Comparison of ENCODE assay signal across 30 cellular contexts in genomic region chr7:18488047-18488446, GRCh38.
"Had no signal": no experiment of that assay in that cellular context is flagged by ENCODE, and none has a peak within 500 bp of the region (broad histone marks: within the 10 kb centered on the region; RNA-seq: fewer than 3 reads in every experiment).

No MANE protein-coding gene starts in this region.

- H3K4me3 Mint-ChIP-seq: activated CD4-positive, alpha-beta T cell treated with anti-CD3 and anti-CD28 coated beads for 36 hours; activated CD4-positive, alpha-beta T cell treated with anti-CD3 and anti-CD28 coated beads, Interleukin-2, amount 10 ng/mL, durations not matched to agents 7 days and 5 days; activated CD8-positive, alpha-beta T cell treated with anti-CD3 and anti-CD28 coated beads, Interleukin-2, amount 10 ng/mL, durations not matched to agents 7 days and 5 days; activated naive CD4-positive, alpha-beta T cell treated with anti-CD3 and anti-CD28 coated beads, Interleukin-2, amount 50 U/mL, for 24 hours; activated naive CD8-positive, alpha-beta T cell treated with anti-CD3 and anti-CD28 coated beads, Interleukin-2, amount 10 ng/mL, durations not matched to agents 7 days and 5 days; activated T-cell treated with anti-CD3 and anti-CD28 coated beads, Interleukin-2, amount 50 U/mL, for 24 hours had no signal

- H3K9me3 ChIP-seq: ascending aorta, body of pancreas, breast epithelium, SJCRH30 had no signal

- H3K27ac ChIP-seq: ascending aorta, body of pancreas, breast epithelium, KMS-11, SJCRH30, SK-N-MC had no signal

- H3K9ac ChIP-seq: KMS-11 had no signal

- H3K4me1 Mint-ChIP-seq: activated CD4-positive, alpha-beta T cell treated with anti-CD3 and anti-CD28 coated beads for 36 hours; activated CD4-positive, alpha-beta T cell treated with anti-CD3 and anti-CD28 coated beads, Interleukin-2, amount 10 ng/mL, durations not matched to agents 7 days and 5 days; activated naive CD4-positive, alpha-beta T cell treated with anti-CD3 and anti-CD28 coated beads, Interleukin-2, amount 50 U/mL, for 24 hours; activated naive CD8-positive, alpha-beta T cell treated with anti-CD3 and anti-CD28 coated beads, Interleukin-2, amount 10 ng/mL, durations not matched to agents 7 days and 5 days had no signal

- H3K27me3 ChIP-seq: ascending aorta, body of pancreas, breast epithelium, SJCRH30 had no signal

- DNase-seq: activated CD4-positive, alpha-beta T cell treated with anti-CD3 and anti-CD28 coated beads for 36 hours; activated CD4-positive, alpha-beta T cell treated with anti-CD3 and anti-CD28 coated beads, Interleukin-2, amount 10 ng/mL, durations not matched to agents 7 days and 5 days; activated CD4-positive, alpha-beta T cell treated with anti-CD3 and anti-CD28 coated beads, Interleukin-2, amount 50 U/mL, for 48 hours; activated CD8-positive, alpha-beta T cell treated with anti-CD3 and anti-CD28 coated beads, Interleukin-2, amount 10 ng/mL, durations not matched to agents 7 days and 5 days; activated gamma-delta T cell; activated naive CD4-positive, alpha-beta T cell treated with Interleukin-2 at 50 U/mL for 16 hours; activated naive CD8-positive, alpha-beta T cell treated with anti-CD3 and anti-CD28 coated beads, Interleukin-2, amount 10 ng/mL, durations not matched to agents 7 days and 5 days; activated T-cell treated with anti-CD3 and anti-CD28 coated beads, Interleukin-2, amount 50 U/mL, for 24 hours; amygdala; body of pancreas; caudate nucleus; cerebellar nuclear complex; NCI-H1105; NCI-H1417 treated with DMSO at 0.1 percent for 48 hours; NCI-H1694; NCI-H2029; NCI-H345; NCI-H524 treated with DMSO at 0.1 percent for 48 hours; NK-92 treated with Interleukin-12 subunit alpha and Interleukin-12 subunit beta, amount 100 ng/mL, for 24 hours; SHP77; SJCRH30; T1000 had no signal

- H3K9me3 Mint-ChIP-seq: activated CD4-positive, alpha-beta T cell treated with anti-CD3 and anti-CD28 coated beads, Interleukin-2, amount 10 ng/mL, durations not matched to agents 7 days and 5 days; activated naive CD4-positive, alpha-beta T cell treated with anti-CD3 and anti-CD28 coated beads, Interleukin-2, amount 50 U/mL, for 24 hours; activated naive CD8-positive, alpha-beta T cell treated with anti-CD3 and anti-CD28 coated beads, Interleukin-2, amount 10 ng/mL, durations not matched to agents 7 days and 5 days; activated T-cell treated with anti-CD3 and anti-CD28 coated beads, Interleukin-2, amount 50 U/mL, for 24 hours had no signal

- H3K36me3 ChIP-seq: ascending aorta, breast epithelium, SJCRH30 had no signal

- H3K4me2 ChIP-seq: KMS-11 had no signal

- ATAC-seq: activated CD4-positive, alpha-beta T cell treated with anti-CD3 and anti-CD28 coated beads for 36 hours; activated CD4-positive, CD25-positive, alpha-beta regulatory T cell treated with anti-CD3 and anti-CD28 coated beads, Interleukin-2, amount 50 U/mL, for 24 hours; activated CD8-positive, alpha-beta T cell treated with anti-CD3 and anti-CD28 coated beads, Interleukin-2, amount 10 ng/mL, durations not matched to agents 7 days and 5 days; body of pancreas; Panc1 had no signal

- H3K4me3 ChIP-seq: ascending aorta, body of pancreas, breast epithelium, SJCRH30, SK-N-MC had no signal

- H3K27ac Mint-ChIP-seq: activated CD4-positive, alpha-beta T cell treated with anti-CD3 and anti-CD28 coated beads for 36 hours; activated CD4-positive, alpha-beta T cell treated with anti-CD3 and anti-CD28 coated beads, Interleukin-2, amount 10 ng/mL, durations not matched to agents 7 days and 5 days; activated CD8-positive, alpha-beta T cell treated with anti-CD3 and anti-CD28 coated beads, Interleukin-2, amount 10 ng/mL, durations not matched to agents 7 days and 5 days; activated naive CD4-positive, alpha-beta T cell treated with anti-CD3 and anti-CD28 coated beads, Interleukin-2, amount 50 U/mL, for 24 hours; activated naive CD8-positive, alpha-beta T cell treated with anti-CD3 and anti-CD28 coated beads, Interleukin-2, amount 10 ng/mL, durations not matched to agents 7 days and 5 days; activated T-cell treated with anti-CD3 and anti-CD28 coated beads, Interleukin-2, amount 50 U/mL, for 24 hours; activated T-helper 2 cell treated with anti-CD3 and anti-CD28 coated beads, Interferon-gamma antibody, Interleukin-2, Interleukin-4, amounts not matched to agents 10 μg/mL and 5 μg/mL and 100 μg/mL, durations not matched to agents 14 hours and 24 hours and 36 hours had no signal

- H3K36me3 Mint-ChIP-seq: activated naive CD4-positive, alpha-beta T cell treated with anti-CD3 and anti-CD28 coated beads, Interleukin-2, amount 50 U/mL, for 24 hours; activated naive CD8-positive, alpha-beta T cell treated with anti-CD3 and anti-CD28 coated beads, Interleukin-2, amount 10 ng/mL, durations not matched to agents 7 days and 5 days had no signal

- H3K27me3 Mint-ChIP-seq: activated CD4-positive, alpha-beta T cell treated with anti-CD3 and anti-CD28 coated beads for 36 hours; activated CD4-positive, alpha-beta T cell treated with anti-CD3 and anti-CD28 coated beads, Interleukin-2, amount 10 ng/mL, durations not matched to agents 7 days and 5 days; activated naive CD4-positive, alpha-beta T cell treated with anti-CD3 and anti-CD28 coated beads, Interleukin-2, amount 50 U/mL, for 24 hours; activated naive CD8-positive, alpha-beta T cell treated with anti-CD3 and anti-CD28 coated beads, Interleukin-2, amount 10 ng/mL, durations not matched to agents 7 days and 5 days; activated T-cell treated with anti-CD3 and anti-CD28 coated beads, Interleukin-2, amount 50 U/mL, for 24 hours had no signal

- H3K4me1 ChIP-seq: body of pancreas, breast epithelium, SJCRH30 had no signal
